In the genomic region with DNA sequence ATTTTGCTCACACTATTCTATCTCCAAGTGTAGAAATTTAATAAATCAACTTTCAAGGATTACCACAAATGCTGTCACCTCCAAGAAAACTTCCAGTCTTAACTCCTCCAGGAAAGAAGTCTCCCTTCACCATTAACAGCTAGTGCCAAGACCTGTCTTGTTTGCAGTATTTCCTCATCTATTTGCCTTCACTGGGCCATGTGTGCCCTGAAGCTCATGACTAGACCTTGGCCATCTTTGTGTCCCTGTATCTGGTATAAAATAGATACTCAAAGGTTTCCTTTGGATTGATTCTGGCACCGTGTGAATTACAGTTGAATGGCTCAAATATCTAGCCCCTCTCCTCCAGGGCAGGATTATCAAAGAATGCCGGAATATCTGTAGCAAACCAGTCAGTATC, we compare ENCODE assay signal across 7 cellular contexts.
"Had no signal": no experiment of that assay in that cellular context is flagged by ENCODE, and none has a peak within 500 bp of the region (broad histone marks: within the 10 kb centered on the region; RNA-seq: fewer than 3 reads in every experiment).

No MANE protein-coding gene starts in this region.

- FAIRE-seq: HTR-8/SVneo, K562 had no signal

- H3K4me3 Mint-ChIP-seq: IgD-negative memory B cell had no signal

- H3K27ac ChIP-seq: HL-60 had no signal

- H3K4me3 ChIP-seq: K562 had no signal

- DNase-seq: IMR-90, KBM-7, KG1 had no signal

- ATAC-seq: K562 had no signal

- H3K9me3 Mint-ChIP-seq: IgD-negative memory B cell had no signal
